ENCODE assay signal across 9 cellular contexts in genomic region chr12:49974231-49974675, GRCh38. TPM values are rescaled to one million over a fixed set of nuclear protein-coding genes. Genes with fewer than 3 reads are reported as not detected.
DNase-seq lines count a peak whose midpoint lies in the region; FAIRE-seq and TF ChIP-seq lines count a peak whose summit lies in the region.
"Had no signal": no experiment of that assay in that cellular context is flagged by ENCODE, and none has a peak within 500 bp of the region (broad histone marks: within the 10 kb centered on the region; RNA-seq: fewer than 3 reads in every experiment).

No MANE protein-coding gene starts in this region.

- no peaks in the 10 kb centered on the region for H4K20me1 ChIP-seq in neural progenitor cell (ENCODE audit: low read depth)
- no peaks in the 10 kb centered on the region for H4K20me1 ChIP-seq in OCI-LY7 (ENCODE audit: insufficient read depth, low read length)

- no peak for FAIRE-seq in HTR-8/SVneo (lab: Jason Lieb, UNC)
- FAIRE-seq: TTC549 had no signal

- no peaks in the 10 kb centered on the region for H3F3A ChIP-seq in neural progenitor cell (ENCODE audit: low read depth)

- POLR2A ChIA-PET in OCI-LY7 (lab: Charles Lee): no interaction called here

- H3K4me1 Mint-ChIP-seq in neural progenitor cell: peaks cover 23% of the 10 kb centered on the region
- no peaks in the 10 kb centered on the region for H3K4me1 Mint-ChIP-seq in activated T-cell treated with anti-CD3 and anti-CD28 coated beads, Interleukin-2, amount 50 U/mL, for 24 hours (ENCODE audit: low read depth)

- H3K9me3 Mint-ChIP-seq in neural progenitor cell: no peaks in the 10 kb centered on the region
- no peaks in the 10 kb centered on the region for H3K9me3 Mint-ChIP-seq in activated T-cell treated with anti-CD3 and anti-CD28 coated beads, Interleukin-2, amount 50 U/mL, for 24 hours

- H3K36me3 ChIP-seq in neural progenitor cell: no peaks in the 10 kb centered on the region
- H3K36me3 ChIP-seq in suprapubic skin: no peaks in the 10 kb centered on the region
- H3K36me3 ChIP-seq in OCI-LY7 (ENCODE audit: insufficient read depth, low read length): no peaks in the 10 kb centered on the region

- H3K4me3 ChIP-seq in fibroblast of mammary gland (ENCODE audit: control insufficient read depth, low read depth, low read length) (no peak overlapping the region), neural progenitor cell (no peak overlapping the region), suprapubic skin (no peak overlapping the region), OCI-LY7 (ENCODE audit: low read depth, low read length, poor library complexity, severe bottlenecking) (no peak overlapping the region)

- H3K36me3 Mint-ChIP-seq in neural progenitor cell: no peaks in the 10 kb centered on the region
- no peaks in the 10 kb centered on the region for H3K36me3 Mint-ChIP-seq in activated T-cell treated with anti-CD3 and anti-CD28 coated beads, Interleukin-2, amount 50 U/mL, for 24 hours (ENCODE audit: low read depth)

- H3K27me3 ChIP-seq in neural progenitor cell (peaks cover 24% of the 10 kb centered on the region), suprapubic skin (peaks cover 6% of the 10 kb centered on the region)

- no peaks in the 10 kb centered on the region for H3K9me2 ChIP-seq in OCI-LY7 (ENCODE audit: insufficient read depth, low read length)

- H3K4me2 ChIP-seq in neural progenitor cell (no peak overlapping the region), OCI-LY7 (ENCODE audit: low read length) (no peak overlapping the region)

- peak; percentile 17 for DNase-seq in COLO668 (lab: John Stamatoyannopoulos, UW; ENCODE audit: unreplicated experiment)
- DNase-seq in SHP77 treated with DMSO at 0.1 percent for 48 hours (lab: John Stamatoyannopoulos, UW): peak; percentile 15
- DNase-seq in fibroblast of mammary gland (ENCODE audit: low read depth): peak; percentile 66
- DNase-seq in neural progenitor cell (ENCODE audit: low spot score): peak; percentile 75
- DNase-seq in HTR-8/SVneo (ENCODE audit: insufficient read length, low spot score): no peak
- DNase-seq in suprapubic skin (ENCODE audit: low spot score in 2 of 2): no peak
- no peak for DNase-seq in activated T-cell treated with anti-CD3 and anti-CD28 coated beads, Interleukin-2, amount 50 U/mL, for 24 hours
- DNase-seq in OCI-LY7 (ENCODE audit: low spot score): no peak

- H3K4me3 Mint-ChIP-seq in neural progenitor cell: no peak overlapping the region
- no peak overlapping the region for H3K4me3 Mint-ChIP-seq in activated T-cell treated with anti-CD3 and anti-CD28 coated beads, Interleukin-2, amount 50 U/mL, for 24 hours

- no peak overlapping the region for H3K27ac Mint-ChIP-seq in neural progenitor cell
- no peak overlapping the region for H3K27ac Mint-ChIP-seq in activated T-cell treated with anti-CD3 and anti-CD28 coated beads, Interleukin-2, amount 50 U/mL, for 24 hours

- CTCF ChIA-PET in OCI-LY7 (lab: Charles Lee; ENCODE audit: unreplicated experiment): no interaction called here

- no peaks in the 10 kb centered on the region for H3K9me3 ChIP-seq in neural progenitor cell (ENCODE audit: low read depth)
- H3K9me3 ChIP-seq in suprapubic skin: no peaks in the 10 kb centered on the region
- H3K9me3 ChIP-seq in OCI-LY7 (ENCODE audit: low read length): no peaks in the 10 kb centered on the region

- no peak for TF ChIP-seq POLR2A in suprapubic skin (IDR thresholded peaks at IDR 0.05)

- TF ChIP-seq EP300 in suprapubic skin (IDR thresholded peaks at IDR 0.05): no peak

- BruUV-seq in OCI-LY7 (replicated peaks; lab: Mats Ljungman, UMichigan): no TSS peak

- no peak overlapping the region for H3K9ac ChIP-seq in neural progenitor cell

- intact Hi-C loops in OCI-LY7 (cut with micrococcal nuclease; ENCODE audit: unreplicated experiment): no loop called here

- TF ChIP-seq CTCF in fibroblast of mammary gland (conservative IDR thresholded peaks at IDR 0.05; ENCODE audit: control insufficient read depth, insufficient read depth, low read depth, low read length) (peak; percentile 61), neural progenitor cell (IDR thresholded peaks at IDR 0.05) (peak; percentile 57), suprapubic skin (IDR thresholded peaks at IDR 0.05) (peak in 1 of 2 donors; percentile 45), OCI-LY7 (conservative IDR thresholded peaks at IDR 0.05; ENCODE audit: low read length) (no peak)

- H3K27me3 Mint-ChIP-seq in neural progenitor cell (ENCODE audit: insufficient read depth, low read depth): peaks cover 8% of the 10 kb centered on the region
- no peaks in the 10 kb centered on the region for H3K27me3 Mint-ChIP-seq in activated T-cell treated with anti-CD3 and anti-CD28 coated beads, Interleukin-2, amount 50 U/mL, for 24 hours

- H3K4me1 ChIP-seq in neural progenitor cell (peaks cover 9% of the 10 kb centered on the region), suprapubic skin (peaks cover 8% of the 10 kb centered on the region), OCI-LY7 (ENCODE audit: insufficient read depth, low read length, poor library complexity, severe bottlenecking) (no peaks in the 10 kb centered on the region)

- no peak overlapping the region for H2AFZ ChIP-seq in neural progenitor cell (replicated peaks)
- no peak overlapping the region for H2AFZ ChIP-seq in OCI-LY7 (ENCODE audit: low read length)

- H3K27ac ChIP-seq in neural progenitor cell (no peak overlapping the region), suprapubic skin (no peak overlapping the region), OCI-LY7 (ENCODE audit: low read depth, low read length, poor library complexity, severe bottlenecking) (no peak overlapping the region)

- WGBS in suprapubic skin: 40% methylated on average over 1 of the region's 15 CpGs

- H3K79me2 ChIP-seq in neural progenitor cell (ENCODE audit: low read depth) (no peaks in the 10 kb centered on the region), OCI-LY7 (ENCODE audit: insufficient read depth, low read depth, low read length) (no peaks in the 10 kb centered on the region)

RNA-seq across cellular contexts. Expression of gene AQP6, which starts 1.5 kb away (rescaled TPM):
- total RNA-seq in neural progenitor cell (ENCODE audit: low replicate concordance): 0.12 TPM in 1 of 2 replicates, not detected in the other
- total RNA-seq in suprapubic skin: not detected
- not detected in 2 replicates for total RNA-seq in OCI-LY7 (2014; rRNA removed; shearing (Covaris generic))
- total RNA-seq in OCI-LY7 (2022): not detected in 2 replicates

RNA-seq across cellular contexts. Expression of gene AQP5, which starts 12.6 kb away (rescaled TPM):
- total RNA-seq in neural progenitor cell (ENCODE audit: low replicate concordance): 0.09 TPM in 1 of 2 replicates, not detected in the other
- 100 to 1,000 TPM; 128 to 258 (median 196) TPM for total RNA-seq in suprapubic skin
- total RNA-seq in OCI-LY7 (2014; rRNA removed; shearing (Covaris generic)): not detected in 2 replicates
- not detected in 2 replicates for total RNA-seq in OCI-LY7 (2022)

RNA-seq across cellular contexts. Expression of gene AQP2, which starts 23.7 kb away (rescaled TPM):
- total RNA-seq in neural progenitor cell (ENCODE audit: low replicate concordance): not detected in 2 replicates
- under 1 TPM in 1 of 4 donors, not detected in 3; 0.15 TPM for total RNA-seq in suprapubic skin
- not detected in 2 replicates for total RNA-seq in OCI-LY7 (2014; rRNA removed; shearing (Covaris generic))
- not detected in 2 replicates for total RNA-seq in OCI-LY7 (2022)

RNA-seq across cellular contexts. Expression of gene RACGAP1, which starts 51.0 kb away (rescaled TPM):
- 121 and 149 TPM in 2 replicates for total RNA-seq in neural progenitor cell (ENCODE audit: low replicate concordance)
- total RNA-seq in suprapubic skin: 10 to 100 TPM; 13.8 to 20.4 (median 16.2) TPM
- total RNA-seq in OCI-LY7 (2014; rRNA removed; shearing (Covaris generic)): 69.6 and 75.3 TPM in 2 replicates
- 93.6 and 104 TPM in 2 replicates for total RNA-seq in OCI-LY7 (2022)

Comparison
In these comparisons a context has a peak if more than half of its experiments do, and no peak if none do; other contexts are left out.
1. DNase-seq: peak in COLO668 (single experiment), SHP77 treated with DMSO at 0.1 percent for 48 hours (single experiment), fibroblast of mammary gland (single experiment) and neural progenitor cell (single experiment); none in HTR-8/SVneo (single experiment), suprapubic skin (0 of 2), activated T-cell treated with anti-CD3 and anti-CD28 coated beads, Interleukin-2, amount 50 U/mL, for 24 hours (single experiment) and OCI-LY7 (single experiment).
2. RNA of gene AQP5, which starts 12.6 kb away (total RNA-seq): 128 to 258 TPM in suprapubic skin; 0.09 TPM in neural progenitor cell and not detected in OCI-LY7; every median in the first group is over 100 times any median in the second.